ENCODE assay signal across 8 cellular contexts in the genomic region with DNA sequence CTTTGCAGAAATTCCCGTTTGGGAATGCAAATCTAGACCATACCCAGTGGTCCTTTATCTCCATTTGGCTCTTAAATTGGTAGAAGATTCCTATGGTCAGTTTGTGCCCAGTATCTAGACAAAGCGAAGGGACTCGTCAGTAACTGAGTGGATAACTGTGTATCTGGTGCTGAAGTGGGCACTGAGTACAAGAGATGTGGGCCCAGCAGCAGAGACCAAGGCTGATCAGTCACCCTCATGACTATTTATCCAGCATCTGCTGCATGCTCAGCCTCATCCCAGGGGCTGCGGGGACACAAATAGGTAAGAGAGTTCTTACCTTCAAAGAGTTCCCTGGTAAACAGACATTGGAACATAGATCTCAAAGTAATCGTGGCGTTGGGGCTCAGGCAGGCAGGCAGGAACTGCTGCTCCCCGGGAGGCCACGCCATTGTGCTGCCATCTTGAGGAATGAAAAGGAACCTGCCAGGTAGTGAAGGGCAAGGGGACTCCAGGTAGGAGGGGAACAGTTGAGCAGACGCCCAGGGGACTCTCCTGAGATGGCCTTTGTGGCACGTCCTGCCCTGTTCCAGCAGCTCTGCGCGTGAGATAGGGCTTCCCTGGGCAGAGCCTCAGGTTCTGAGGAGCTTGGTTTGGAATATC. TPM values are rescaled to one million over a fixed set of nuclear protein-coding genes. Genes with fewer than 3 reads are reported as not detected.
DNase-seq lines count a peak whose midpoint lies in the region; ATAC-seq, FAIRE-seq and TF ChIP-seq lines count a peak whose summit lies in the region.

No MANE protein-coding gene starts in this region.

- DNase-seq in D721Med (ENCODE audit: insufficient read length, low spot score) = no peak
- DNase-seq in KBM-7 = peak; percentile 61
- DNase-seq in activated CD4-positive, alpha-beta T cell treated with anti-CD3 and anti-CD28 coated beads for 1 hour = peak; percentile 69
- DNase-seq in chondrocyte (ENCODE audit: low spot score) = peak; percentile 46
- peak in 2 of 3 donors; percentile 66 to 67 for DNase-seq in mucosa of descending colon
- DNase-seq in stimulated activated effector memory CD8-positive, alpha-beta T cell treated with anti-CD3 and anti-CD28 coated beads, Interleukin-12 subunit alpha, Interleukin-12 subunit beta, amount 100 ng/mL, for 72 hours (ENCODE audit: low spot score in 2 of 2) = peak; percentile 44 to 70

- H3K9me3 ChIP-seq in mucosa of descending colon = no peaks in the 10 kb centered on the region

- in situ Hi-C loops in KBM-7 (cut with MboI; ENCODE audit: low pct_unique_long_range_greater_than_20kb, low sequenced_read_pairs) = loop anchor here (25.0 kb wide), 1 partner anchor 301 kb away; no protein-coding TSS in a partner anchor

- no peaks in the 10 kb centered on the region for H3K4me1 ChIP-seq in mucosa of descending colon (ENCODE audit: low read depth)

- H3K27me3 Mint-ChIP-seq in chondrocyte (ENCODE audit: low read depth) = no peaks in the 10 kb centered on the region

- H3K27ac Mint-ChIP-seq in chondrocyte (ENCODE audit: unreplicated experiment) = no peak overlapping the region
- no peak overlapping the region for H3K27ac Mint-ChIP-seq in stimulated activated effector memory CD8-positive, alpha-beta T cell treated with anti-CD3 and anti-CD28 coated beads, Interleukin-12 subunit alpha, Interleukin-12 subunit beta, amount 100 ng/mL, for 72 hours

- no peaks in the 10 kb centered on the region for H3K36me3 Mint-ChIP-seq in chondrocyte (ENCODE audit: low read depth)
- no peaks in the 10 kb centered on the region for H3K36me3 Mint-ChIP-seq in stimulated activated effector memory CD8-positive, alpha-beta T cell treated with anti-CD3 and anti-CD28 coated beads, Interleukin-12 subunit alpha, Interleukin-12 subunit beta, amount 100 ng/mL, for 72 hours

- H3K4me3 ChIP-seq in mucosa of descending colon = no peak overlapping the region

- H3K36me3 ChIP-seq in mucosa of descending colon (ENCODE audit: low read depth) = no peaks in the 10 kb centered on the region

- intact Hi-C loops in mucosa of descending colon (cut with DNase I, micrococcal nuclease) = no loop called here

- H3K9me3 Mint-ChIP-seq in chondrocyte (ENCODE audit: low read depth) = peaks cover 4% of the 10 kb centered on the region
- no peaks in the 10 kb centered on the region for H3K9me3 Mint-ChIP-seq in stimulated activated effector memory CD8-positive, alpha-beta T cell treated with anti-CD3 and anti-CD28 coated beads, Interleukin-12 subunit alpha, Interleukin-12 subunit beta, amount 100 ng/mL, for 72 hours

- FAIRE-seq in D721Med (lab: Jason Lieb, UNC) = no peak

- TF ChIP-seq CTCF in D721Med (IDR thresholded peaks at IDR 0.05; ENCODE audit: insufficient read depth, missing control alignments) (peak; percentile 17), chondrocyte (IDR thresholded peaks at IDR 0.05) (peak; percentile 55), mucosa of descending colon (IDR thresholded peaks at IDR 0.05) (peak; percentile 8)

- H3K4me1 Mint-ChIP-seq in chondrocyte (ENCODE audit: low read depth) = no peaks in the 10 kb centered on the region
- peaks cover 6% of the 10 kb centered on the region for H3K4me1 Mint-ChIP-seq in stimulated activated effector memory CD8-positive, alpha-beta T cell treated with anti-CD3 and anti-CD28 coated beads, Interleukin-12 subunit alpha, Interleukin-12 subunit beta, amount 100 ng/mL, for 72 hours

- ATAC-seq in mucosa of descending colon (peak; percentile 89), GM19023 (IDR thresholded peaks at IDR 0.05; ENCODE audit: unreplicated experiment) (no peak), HG03378 (IDR thresholded peaks at IDR 0.05; ENCODE audit: unreplicated experiment) (no peak)
- peak; percentile 91 for ATAC-seq in stimulated activated effector memory CD8-positive, alpha-beta T cell treated with anti-CD3 and anti-CD28 coated beads, Interleukin-12 subunit alpha, Interleukin-12 subunit beta, amount 100 ng/mL, for 72 hours

- H3K4me3 Mint-ChIP-seq in chondrocyte (ENCODE audit: unreplicated experiment) = no peak overlapping the region
- no peak overlapping the region for H3K4me3 Mint-ChIP-seq in stimulated activated effector memory CD8-positive, alpha-beta T cell treated with anti-CD3 and anti-CD28 coated beads, Interleukin-12 subunit alpha, Interleukin-12 subunit beta, amount 100 ng/mL, for 72 hours

RNA-seq across cellular contexts. Expression of gene NT5M, which starts 10.3 kb away (rescaled TPM):
- total RNA-seq in chondrocyte (3.5 to 4.0 TPM (median 4.0 TPM) in 3 replicates), mucosa of descending colon (1 to 10 TPM; 1.7 to 4.5 (median 2.2) TPM)

RNA-seq across cellular contexts. Expression of gene COPS3, which starts 32.4 kb away (rescaled TPM):
- 50.9 to 69.0 TPM (median 55.8 TPM) in 3 replicates for total RNA-seq in chondrocyte
- total RNA-seq in mucosa of descending colon = 10 to 100 TPM; 35.9 to 60.5 (median 42.2) TPM

Comparison
In these comparisons a context has a peak if more than half of its experiments do, and no peak if none do; other contexts are left out.
1. ATAC-seq: peak in mucosa of descending colon (single experiment) and stimulated activated effector memory CD8-positive, alpha-beta T cell treated with anti-CD3 and anti-CD28 coated beads, Interleukin-12 subunit alpha, Interleukin-12 subunit beta, amount 100 ng/mL, for 72 hours (single experiment); none in GM19023 (single experiment) and HG03378 (single experiment).
2. Peak in every context shown above with its lines, with median percentiles within 50 percentile points of each other: CTCF ChIP-seq.